In the genomic region with DNA sequence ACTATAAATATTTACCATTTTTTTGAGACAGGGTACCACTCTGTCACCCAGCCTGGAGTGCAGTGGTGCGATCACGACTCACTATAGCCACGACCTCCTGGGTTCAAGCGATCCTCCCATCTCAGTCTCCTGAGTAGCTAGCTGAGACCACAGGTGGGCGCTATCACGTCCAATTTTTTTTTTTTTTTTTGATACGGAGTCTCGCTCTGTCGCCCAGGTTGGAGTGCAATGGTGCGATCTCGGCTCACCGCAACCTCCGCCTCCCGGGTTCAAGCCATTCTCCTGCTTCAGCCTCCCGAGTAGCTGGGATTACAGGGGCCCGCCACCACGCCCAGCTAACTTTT, we compare ENCODE assay signal across 1 cellular context.
A peak's percentile ranks its signal among the peaks of the same experiment; 100 is the strongest.
TF ChIP-seq lines count a peak whose summit lies in the region.

No MANE protein-coding gene starts in this region.

TF ChIP-seq in HEK293, 187 proteins besides CTCF, POLR2A, EP300 and RAD21 (continued from another document):
- TF ChIP-seq, protein P1, sequence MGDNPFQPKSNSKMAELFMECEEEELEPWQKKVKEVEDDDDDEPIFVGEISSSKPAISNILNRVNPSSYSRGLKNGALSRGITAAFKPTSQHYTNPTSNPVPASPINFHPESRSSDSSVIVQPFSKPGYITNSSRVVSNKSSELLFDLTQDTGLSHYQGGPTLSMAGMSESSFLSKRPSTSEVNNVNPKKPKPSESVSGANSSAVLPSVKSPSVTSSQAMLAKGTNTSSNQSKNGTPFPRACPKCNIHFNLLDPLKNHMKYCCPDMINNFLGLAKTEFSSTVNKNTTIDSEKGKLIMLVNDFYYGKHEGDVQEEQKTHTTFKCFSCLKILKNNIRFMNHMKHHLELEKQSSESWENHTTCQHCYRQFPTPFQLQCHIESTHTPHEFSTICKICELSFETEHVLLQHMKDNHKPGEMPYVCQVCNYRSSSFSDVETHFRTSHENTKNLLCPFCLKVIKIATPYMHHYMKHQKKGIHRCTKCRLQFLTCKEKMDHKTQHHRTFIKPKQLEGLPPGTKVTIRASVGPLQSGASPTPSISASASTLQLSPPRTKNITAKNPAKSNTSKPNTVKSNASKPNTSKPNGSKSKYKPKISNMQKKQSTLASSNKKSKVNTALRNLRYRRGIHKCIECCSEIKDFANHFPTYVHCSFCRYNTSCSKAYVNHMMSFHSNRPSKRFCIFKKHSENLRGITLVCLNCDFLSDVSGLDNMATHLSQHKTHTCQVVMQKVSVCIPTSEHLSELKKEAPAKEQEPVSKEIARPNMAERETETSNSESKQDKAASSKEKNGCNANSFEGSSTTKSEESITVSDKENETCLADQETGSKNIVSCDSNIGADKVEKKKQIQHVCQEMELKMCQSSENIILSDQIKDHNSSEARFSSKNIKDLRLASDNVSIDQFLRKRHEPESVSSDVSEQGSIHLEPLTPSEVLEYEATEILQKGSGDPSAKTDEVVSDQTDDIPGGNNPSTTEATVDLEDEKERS (tag by site-specific recombination; IDR thresholded peaks at IDR 0.05), result 0 out of 2 replicates have a peak, but pooled peaks have one; percentile 12
- TF ChIP-seq ZNF391 (tag by site-specific recombination; IDR thresholded peaks at IDR 0.05; ENCODE audit: borderline replicate concordance, low read depth), result 0 out of 2 replicates have a peak, but pooled peaks have one; percentile 35
- 0 out of 2 replicates have a peak, but pooled peaks have one; percentile 12 for TF ChIP-seq ZIC2 (tag by site-specific recombination; IDR thresholded peaks at IDR 0.05)
- TF ChIP-seq KLF7 (tag by site-specific recombination; IDR thresholded peaks at IDR 0.05; ENCODE audit: borderline replicate concordance), result 0 out of 2 replicates have a peak, but pooled peaks have one; percentile 36
- peak; percentile 55; the same call in 1 of the 2 replicates for TF ChIP-seq SCRT2 (tag by site-specific recombination; IDR thresholded peaks at IDR 0.05)
- TF ChIP-seq GLIS2 (tag by site-specific recombination; IDR thresholded peaks at IDR 0.05), result 0 out of 2 replicates have a peak, but pooled peaks have one; percentile 18
- peak; percentile 69; the same call in 1 of the 2 replicates for TF ChIP-seq ZNF2 (tag by site-specific recombination; IDR thresholded peaks at IDR 0.05)
- TF ChIP-seq ZFHX2 (tag by site-specific recombination; conservative IDR thresholded peaks at IDR 0.05), result 0 out of 2 replicates have a peak, but pooled peaks have one; percentile 7
- TF ChIP-seq, protein P2, sequence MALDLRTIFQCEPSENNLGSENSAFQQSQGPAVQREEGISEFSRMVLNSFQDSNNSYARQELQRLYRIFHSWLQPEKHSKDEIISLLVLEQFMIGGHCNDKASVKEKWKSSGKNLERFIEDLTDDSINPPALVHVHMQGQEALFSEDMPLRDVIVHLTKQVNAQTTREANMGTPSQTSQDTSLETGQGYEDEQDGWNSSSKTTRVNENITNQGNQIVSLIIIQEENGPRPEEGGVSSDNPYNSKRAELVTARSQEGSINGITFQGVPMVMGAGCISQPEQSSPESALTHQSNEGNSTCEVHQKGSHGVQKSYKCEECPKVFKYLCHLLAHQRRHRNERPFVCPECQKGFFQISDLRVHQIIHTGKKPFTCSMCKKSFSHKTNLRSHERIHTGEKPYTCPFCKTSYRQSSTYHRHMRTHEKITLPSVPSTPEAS (tag by site-specific recombination; IDR thresholded peaks at IDR 0.05), result 0 out of 2 replicates have a peak, but pooled peaks have one; percentile 13
- TF ChIP-seq, protein P3, sequence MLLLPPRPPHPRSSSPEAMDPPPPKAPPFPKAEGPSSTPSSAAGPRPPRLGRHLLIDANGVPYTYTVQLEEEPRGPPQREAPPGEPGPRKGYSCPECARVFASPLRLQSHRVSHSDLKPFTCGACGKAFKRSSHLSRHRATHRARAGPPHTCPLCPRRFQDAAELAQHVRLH (tag by site-specific recombination; IDR thresholded peaks at IDR 0.05), result peak; percentile 49; the same call in 1 of the 2 replicates
